ENCODE assay signal across 2 cellular contexts in the genomic region with DNA sequence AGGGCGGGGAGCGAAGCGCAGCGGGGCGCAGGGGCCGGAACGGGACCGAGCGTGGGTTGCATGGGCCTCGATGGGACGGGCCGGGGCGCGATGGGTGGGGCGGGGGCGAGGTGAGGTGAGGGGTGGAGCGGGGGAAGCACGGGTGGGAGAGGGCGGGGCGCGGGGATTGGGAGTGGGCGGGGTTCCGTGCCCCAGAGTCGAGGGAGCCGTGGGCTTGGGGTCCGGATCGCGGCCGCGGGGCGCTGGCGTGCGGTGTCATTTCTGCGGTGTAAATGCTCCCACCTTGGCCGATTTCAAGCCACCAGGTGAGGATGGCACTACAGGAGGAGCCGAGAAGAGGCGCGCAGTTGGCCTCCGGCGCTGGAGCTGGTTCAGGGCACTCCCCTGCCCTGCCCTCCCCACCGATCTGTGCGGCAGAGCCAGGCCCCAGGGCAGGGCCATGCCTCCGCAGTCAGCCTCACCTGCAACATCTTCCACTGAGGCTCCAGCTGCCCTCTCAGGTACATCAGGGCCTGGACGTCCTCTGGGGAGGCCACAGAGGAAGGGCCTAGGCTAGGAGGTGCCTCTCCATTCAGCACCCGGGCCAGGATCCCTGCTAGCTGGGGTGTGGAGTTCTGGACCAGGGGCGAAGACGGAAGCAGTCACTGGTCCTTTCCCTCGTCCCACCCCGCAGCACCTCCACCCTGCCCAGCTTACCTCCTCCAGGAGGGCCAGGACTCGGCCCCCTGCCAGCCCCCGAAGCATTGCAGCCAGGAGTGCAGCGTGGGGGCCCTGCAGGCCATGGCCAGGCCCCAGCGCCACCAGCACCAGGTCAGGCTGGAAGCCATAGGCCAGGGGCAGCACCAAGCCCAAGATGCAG.
TF ChIP-seq lines count a peak whose summit lies in the region.

No MANE protein-coding gene starts in this region.

TF ChIP-seq in IMR-90, 13 proteins besides CTCF, POLR2A, EP300 and RAD21:
- TF ChIP-seq NFE2L2 (IDR thresholded peaks at IDR 0.05; ENCODE audit: low read depth, low read length) (no peak), RCOR1 (IDR thresholded peaks at IDR 0.05; ENCODE audit: insufficient replicate concordance, low read length) (no peak), FOS (IDR thresholded peaks at IDR 0.05; ENCODE audit: low read depth, low read length) (no peak), MXI1 (IDR thresholded peaks at IDR 0.05; ENCODE audit: borderline replicate concordance, low read depth, low read length) (no peak), BHLHE40 (IDR thresholded peaks at IDR 0.05; ENCODE audit: low read depth, low read length) (no peak), CHD1 (IDR thresholded peaks at IDR 0.05; ENCODE audit: low read depth, low read length) (no peak)

TF ChIP-seq in liver, 16 proteins besides CTCF, POLR2A, EP300 and RAD21:
- no peak for TF ChIP-seq FOXA2 (IDR thresholded peaks at IDR 0.05)
- TF ChIP-seq GABPA (IDR thresholded peaks at IDR 0.05 in 1 of 2, conservative IDR thresholded peaks at IDR 0.05 in 1 of 2) = peak in 1 of 2 donors; percentile 57
TF ChIP-seq in liver: peak in this region for 1.
